ENCODE assay signal across 1 cellular context in genomic region chr2:109487237-109487869, GRCh38.
TF ChIP-seq lines count a peak whose summit lies in the region.

No MANE protein-coding gene starts in this region.

TF ChIP-seq in SK-N-SH, 30 proteins besides CTCF, POLR2A, EP300 and RAD21 (continued from another document):
- TF ChIP-seq TEAD4 (IDR thresholded peaks at IDR 0.05; ENCODE audit: borderline replicate concordance, insufficient read depth) (no peak), TAF1 (IDR thresholded peaks at IDR 0.05; ENCODE audit: borderline replicate concordance, low read depth, low read length) (no peak), RFX5 (IDR thresholded peaks at IDR 0.05; ENCODE audit: low read length) (no peak), RXRA (IDR thresholded peaks at IDR 0.05; ENCODE audit: borderline replicate concordance, low read depth) (no peak)
